Comparison of ENCODE assay signal across 19 cellular contexts in genomic region chr3:48189321-48189720, GRCh38. TPM values are rescaled to one million over a fixed set of nuclear protein-coding genes. Genes with fewer than 3 reads are reported as not detected.
DNase-seq lines count a peak whose midpoint lies in the region; ATAC-seq and TF ChIP-seq lines count a peak whose summit lies in the region.
"Had no signal": no experiment of that assay in that cellular context is flagged by ENCODE, and none has a peak within 500 bp of the region (broad histone marks: within the 10 kb centered on the region; RNA-seq: fewer than 3 reads in every experiment).

No MANE protein-coding gene starts in this region.

- H3K36me3 Mint-ChIP-seq in GM23338 (ENCODE audit: low read depth): peaks cover 30% of the 10 kb centered on the region
- peaks cover 32% of the 10 kb centered on the region for H3K36me3 Mint-ChIP-seq in activated naive CD8-positive, alpha-beta T cell treated with anti-CD3 and anti-CD28 coated beads, Interleukin-2, amount 50 U/mL, for 24 hours (ENCODE audit: low read depth)
- peaks cover 9% of the 10 kb centered on the region for H3K36me3 Mint-ChIP-seq in natural killer cell treated with Interleukin-12 subunit alpha and Interleukin-12 subunit beta and Interleukin-15 and Interleukin-18, amount 100 ng/mL, for 72 hours
- H3K36me3 Mint-ChIP-seq in CD4-positive, alpha-beta memory T cell: peaks cover 0 to 3% of the 10 kb centered on the region in 2 donors

- ATAC-seq in GM23338: no peak
- ATAC-seq in activated naive CD8-positive, alpha-beta T cell treated with anti-CD3 and anti-CD28 coated beads, Interleukin-2, amount 50 U/mL, for 24 hours: no peak
- no peak for ATAC-seq in natural killer cell treated with Interleukin-12 subunit alpha and Interleukin-12 subunit beta and Interleukin-15 and Interleukin-18, amount 100 ng/mL, for 72 hours
- ATAC-seq in HG03045 (IDR thresholded peaks at IDR 0.05; ENCODE audit: unreplicated experiment): no peak
- ATAC-seq: left colon had no signal

- CTCF ChIA-PET in CD4-positive, alpha-beta memory T cell (lab: Charles Lee; ENCODE audit: partially characterized antibody): interaction anchor here (1.0 to 4.2 kb wide), 3 partner anchors 20 to 1559 kb away, joined by 3 to 13 read pairs (median 3); no protein-coding TSS in a partner anchor

- H3K27me3 ChIP-seq in ACC112 (ENCODE audit: insufficient read depth, low read length): no peaks in the 10 kb centered on the region
- H3K27me3 ChIP-seq in GM23338 (ENCODE audit: insufficient read depth): no peaks in the 10 kb centered on the region
- no peaks in the 10 kb centered on the region for H3K27me3 ChIP-seq in CD4-positive, alpha-beta memory T cell (ENCODE audit: insufficient read depth, low read length)
- no peaks in the 10 kb centered on the region for H3K27me3 ChIP-seq in esophagus squamous epithelium
- H3K27me3 ChIP-seq: Peyer's patch, vagina had no signal

- H3K4me1 ChIP-seq in ACC112 (ENCODE audit: control insufficient read depth, insufficient read depth, low read length, unreplicated experiment) (peaks cover 16% of the 10 kb centered on the region), GM23338 (ENCODE audit: insufficient read depth) (peaks cover 28% of the 10 kb centered on the region), esophagus squamous epithelium (peaks cover 11 to 26% (median 14%) of the 10 kb centered on the region in 3 donors)
- peaks cover 12% of the 10 kb centered on the region for H3K4me1 ChIP-seq in CD4-positive, alpha-beta memory T cell (ENCODE audit: insufficient read depth, low read length)

- no peak overlapping the region for H3K27ac Mint-ChIP-seq in GM23338
- H3K27ac Mint-ChIP-seq in activated naive CD8-positive, alpha-beta T cell treated with anti-CD3 and anti-CD28 coated beads, Interleukin-2, amount 50 U/mL, for 24 hours: peak overlapping the region; percentile 72
- H3K27ac Mint-ChIP-seq in natural killer cell treated with Interleukin-12 subunit alpha and Interleukin-12 subunit beta and Interleukin-15 and Interleukin-18, amount 100 ng/mL, for 72 hours: peak overlapping the region; percentile 45 to 77
- H3K27ac Mint-ChIP-seq in CD4-positive, alpha-beta memory T cell: no peak overlapping the region

- TF ChIP-seq POLR2A in esophagus squamous epithelium (IDR thresholded peaks at IDR 0.05): no peak

- peaks cover 20% of the 10 kb centered on the region for H3K27me3 Mint-ChIP-seq in GM23338 (ENCODE audit: insufficient read depth, low read depth, poor library complexity)
- H3K27me3 Mint-ChIP-seq in activated naive CD8-positive, alpha-beta T cell treated with anti-CD3 and anti-CD28 coated beads, Interleukin-2, amount 50 U/mL, for 24 hours: peaks cover 6% of the 10 kb centered on the region
- H3K27me3 Mint-ChIP-seq in natural killer cell treated with Interleukin-12 subunit alpha and Interleukin-12 subunit beta and Interleukin-15 and Interleukin-18, amount 100 ng/mL, for 72 hours: no peaks in the 10 kb centered on the region
- H3K27me3 Mint-ChIP-seq in CD4-positive, alpha-beta memory T cell: peaks cover 3 to 11% of the 10 kb centered on the region in 2 donors

- POLR2A ChIA-PET in CD4-positive, alpha-beta memory T cell (lab: Charles Lee; ENCODE audit: partially characterized antibody): interaction anchor here (0.9 to 2.0 kb wide), 3 partner anchors 51 to 1213 kb away, joined by 3 to 8 read pairs (median 4); partner anchors contain the start of genes CCDC12, CCDC51, TMA7 and ZNF589

- no peak for TF ChIP-seq CTCF in GM23338 (conservative IDR thresholded peaks at IDR 0.05; ENCODE audit: low read depth in 2 of 2)
- no peak for TF ChIP-seq CTCF in esophagus squamous epithelium (IDR thresholded peaks at IDR 0.05)

- H3K4me1 Mint-ChIP-seq in GM23338: peaks cover 34% of the 10 kb centered on the region
- peaks cover 18% of the 10 kb centered on the region for H3K4me1 Mint-ChIP-seq in activated naive CD8-positive, alpha-beta T cell treated with anti-CD3 and anti-CD28 coated beads, Interleukin-2, amount 50 U/mL, for 24 hours
- H3K4me1 Mint-ChIP-seq in natural killer cell treated with Interleukin-12 subunit alpha and Interleukin-12 subunit beta and Interleukin-15 and Interleukin-18, amount 100 ng/mL, for 72 hours (ENCODE audit: low read depth in 2 of 2): peaks cover 9 to 24% of the 10 kb centered on the region in 2 donors
- peaks cover 8 to 23% (median 15%) of the 10 kb centered on the region in 4 donors for H3K4me1 Mint-ChIP-seq in CD4-positive, alpha-beta memory T cell

- peak overlapping the region; percentile 98 for H2AFZ ChIP-seq in ACC112 (ENCODE audit: low read length, unreplicated experiment)
- peak overlapping the region; percentile 63 for H2AFZ ChIP-seq in GM23338

- no peaks in the 10 kb centered on the region for H3K9me3 ChIP-seq in CD4-positive, alpha-beta memory T cell (ENCODE audit: control insufficient read depth in 1 of 2, low read length in 2 of 2)
- no peaks in the 10 kb centered on the region for H3K9me3 ChIP-seq in esophagus squamous epithelium
- H3K9me3 ChIP-seq: Peyer's patch, psoas muscle, spleen, vagina had no signal

- H3K27ac ChIP-seq in ACC112 (ENCODE audit: low read depth, low read length) (no peak overlapping the region), GM23338 (ENCODE audit: low read depth) (no peak overlapping the region; the same call in 1 of the 2 replicates), esophagus squamous epithelium (no peak overlapping the region)
- no peak overlapping the region for H3K27ac ChIP-seq in CD4-positive, alpha-beta memory T cell (ENCODE audit: low read depth, low read length)
- H3K27ac ChIP-seq: psoas muscle had no signal

- intact Hi-C loops in CD4-positive, alpha-beta memory T cell (cut with micrococcal nuclease): no loop called here
- intact Hi-C loops in esophagus squamous epithelium (cut with DNase I): no loop called here

- H3K9me2 ChIP-seq in GM23338 (ENCODE audit: insufficient read depth): no peaks in the 10 kb centered on the region

- peaks cover 34% of the 10 kb centered on the region for H3K79me2 ChIP-seq in ACC112 (ENCODE audit: control insufficient read depth, insufficient read depth, low read length, unreplicated experiment)
- peaks cover 35% of the 10 kb centered on the region for H3K79me2 ChIP-seq in GM23338 (replicated peaks; ENCODE audit: insufficient read depth)

- H3K9me3 Mint-ChIP-seq in GM23338: no peaks in the 10 kb centered on the region
- no peaks in the 10 kb centered on the region for H3K9me3 Mint-ChIP-seq in activated naive CD8-positive, alpha-beta T cell treated with anti-CD3 and anti-CD28 coated beads, Interleukin-2, amount 50 U/mL, for 24 hours
- no peaks in the 10 kb centered on the region for H3K9me3 Mint-ChIP-seq in natural killer cell treated with Interleukin-12 subunit alpha and Interleukin-12 subunit beta and Interleukin-15 and Interleukin-18, amount 100 ng/mL, for 72 hours
- no peaks in the 10 kb centered on the region for H3K9me3 Mint-ChIP-seq in CD4-positive, alpha-beta memory T cell

- no peak overlapping the region for H3K4me2 ChIP-seq in GM23338

- DNase-seq in GM23338 (ENCODE audit: low spot score) (no peak), esophagus squamous epithelium (lab: John Stamatoyannopoulos, UW) (no peak), amygdala (lab: John Stamatoyannopoulos, UW) (no peak)
- DNase-seq in activated naive CD8-positive, alpha-beta T cell treated with anti-CD3 and anti-CD28 coated beads, Interleukin-2, amount 50 U/mL, for 24 hours: no peak
- DNase-seq in natural killer cell treated with Interleukin-12 subunit alpha and Interleukin-12 subunit beta and Interleukin-15 and Interleukin-18, amount 100 ng/mL, for 72 hours (ENCODE audit: low spot score): no peak
- no peak for DNase-seq in CD4-positive, alpha-beta memory T cell
- DNase-seq: activated naive CD4-positive, alpha-beta T cell treated with Interleukin-2 at 50 U/mL for 16 hours; left colon; NCI-H2081 treated with DMSO at 0.1 percent for 48 hours; NCI-H526 treated with DMSO at 0.1 percent for 48 hours; Peyer's patch; psoas muscle; spleen; stimulated activated naive CD4-positive, alpha-beta T cell treated with Interleukin-2 at 50 U/mL for 16 hours; SW 1271 had no signal

- 79 to 89% methylated on average over 5 to 6 of the region's 6 CpGs for WGBS in esophagus squamous epithelium, 2 donors

- H3K4me3 ChIP-seq in ACC112 (ENCODE audit: low read depth, low read length): no peak overlapping the region
- no peak overlapping the region for H3K4me3 ChIP-seq in GM23338
- H3K4me3 ChIP-seq in CD4-positive, alpha-beta memory T cell (ENCODE audit: low read length in 2 of 2): no peak overlapping the region
- no peak overlapping the region for H3K4me3 ChIP-seq in esophagus squamous epithelium

- H3K36me3 ChIP-seq in ACC112 (ENCODE audit: insufficient read depth, low read length) (peaks cover 16% of the 10 kb centered on the region), GM23338 (ENCODE audit: insufficient read depth) (peaks cover 19% of the 10 kb centered on the region; the same call in 1 of the 2 replicates), esophagus squamous epithelium (no peaks in the 10 kb centered on the region)
- H3K36me3 ChIP-seq in CD4-positive, alpha-beta memory T cell (ENCODE audit: insufficient read depth, low read length): no peaks in the 10 kb centered on the region
- H3K36me3 ChIP-seq: Peyer's patch, vagina had no signal

- H3F3A ChIP-seq in GM23338 (replicated peaks; ENCODE audit: low read depth): peaks cover 9% of the 10 kb centered on the region

- peaks cover 15% of the 10 kb centered on the region; the same call in 1 of the 2 replicates for H4K20me1 ChIP-seq in GM23338 (replicated peaks; ENCODE audit: insufficient read depth)

- no peak overlapping the region; the same call in 2 of the 3 replicates for H3K4me3 Mint-ChIP-seq in GM23338
- no peak overlapping the region for H3K4me3 Mint-ChIP-seq in activated naive CD8-positive, alpha-beta T cell treated with anti-CD3 and anti-CD28 coated beads, Interleukin-2, amount 50 U/mL, for 24 hours
- H3K4me3 Mint-ChIP-seq in natural killer cell treated with Interleukin-12 subunit alpha and Interleukin-12 subunit beta and Interleukin-15 and Interleukin-18, amount 100 ng/mL, for 72 hours: peak overlapping the region; percentile 78
- peak overlapping the region in 2 of 8 donors; percentile 29 to 95 for H3K4me3 Mint-ChIP-seq in CD4-positive, alpha-beta memory T cell

RNA-seq across cellular contexts. Expression of gene CDC25A, which starts 1.1 kb away (rescaled TPM):
- 126 and 131 TPM in 2 replicates for total RNA-seq in GM23338 (2014; rRNA removed; shearing (Covaris generic))
- polyA plus RNA-seq in GM23338 (2016; fragmentation: Nextera tagmentation; extraction: Ambion mirVana): 15.2 and 17.7 TPM in 2 replicates
- 10 to 100 TPM; 35.8 to 76.7 TPM for total RNA-seq in natural killer cell treated with Interleukin-12 subunit alpha and Interleukin-12 subunit beta and Interleukin-15 and Interleukin-18, amount 100 ng/mL, for 72 hours
- not detected for total RNA-seq in CD4-positive, alpha-beta memory T cell
- polyA plus RNA-seq in CD4-positive, alpha-beta memory T cell: under 1 TPM in 1 of 2 donors, not detected in 1; 0.09 TPM
- 10 to 100 TPM in 1 of 4 donors, 1 to 10 TPM in 3; 2.7 to 14.2 (median 7.0) TPM for total RNA-seq in esophagus squamous epithelium

RNA-seq across cellular contexts. Expression of gene CAMP, which starts 34.0 kb away (rescaled TPM):
- not detected in 2 replicates for total RNA-seq in GM23338 (2014; rRNA removed; shearing (Covaris generic))
- polyA plus RNA-seq in GM23338 (2016; fragmentation: Nextera tagmentation; extraction: Ambion mirVana): not detected in 2 replicates
- not detected for total RNA-seq in natural killer cell treated with Interleukin-12 subunit alpha and Interleukin-12 subunit beta and Interleukin-15 and Interleukin-18, amount 100 ng/mL, for 72 hours
- not detected for total RNA-seq in CD4-positive, alpha-beta memory T cell
- polyA plus RNA-seq in CD4-positive, alpha-beta memory T cell: not detected
- under 1 TPM in 1 of 4 donors, not detected in 3; 0.76 TPM for total RNA-seq in esophagus squamous epithelium
- total RNA-seq: HT-29, Peyer's patch, vagina had no signal

RNA-seq across cellular contexts. Expression of gene ZNF589, which starts 51.6 kb away (rescaled TPM):
- total RNA-seq in GM23338 (2014; rRNA removed; shearing (Covaris generic)): 106 and 115 TPM in 2 replicates
- polyA plus RNA-seq in GM23338 (2016; fragmentation: Nextera tagmentation; extraction: Ambion mirVana): 32.1 and 36.3 TPM in 2 replicates
- total RNA-seq in natural killer cell treated with Interleukin-12 subunit alpha and Interleukin-12 subunit beta and Interleukin-15 and Interleukin-18, amount 100 ng/mL, for 72 hours: 10 to 100 TPM; 23.9 to 51.3 TPM
- total RNA-seq in CD4-positive, alpha-beta memory T cell: 10 to 100 TPM; 49.4 to 58.6 TPM
- 1 to 10 TPM; 2.7 to 6.7 TPM for polyA plus RNA-seq in CD4-positive, alpha-beta memory T cell
- 10 to 100 TPM in 2 of 4 donors, 1 to 10 TPM in 2; 6.4 to 15.6 (median 10.8) TPM for total RNA-seq in esophagus squamous epithelium

Comparison
In these comparisons a context has a peak if more than half of its experiments do, and no peak if none do; other contexts are left out.
1. H3K27ac Mint-ChIP-seq: peak in activated naive CD8-positive, alpha-beta T cell treated with anti-CD3 and anti-CD28 coated beads, Interleukin-2, amount 50 U/mL, for 24 hours (single experiment) and natural killer cell treated with Interleukin-12 subunit alpha and Interleukin-12 subunit beta and Interleukin-15 and Interleukin-18, amount 100 ng/mL, for 72 hours (2 of 2); none in GM23338 (single experiment) and CD4-positive, alpha-beta memory T cell (0 of 7).